ENCODE assay signal across 8 cellular contexts in the genomic region with DNA sequence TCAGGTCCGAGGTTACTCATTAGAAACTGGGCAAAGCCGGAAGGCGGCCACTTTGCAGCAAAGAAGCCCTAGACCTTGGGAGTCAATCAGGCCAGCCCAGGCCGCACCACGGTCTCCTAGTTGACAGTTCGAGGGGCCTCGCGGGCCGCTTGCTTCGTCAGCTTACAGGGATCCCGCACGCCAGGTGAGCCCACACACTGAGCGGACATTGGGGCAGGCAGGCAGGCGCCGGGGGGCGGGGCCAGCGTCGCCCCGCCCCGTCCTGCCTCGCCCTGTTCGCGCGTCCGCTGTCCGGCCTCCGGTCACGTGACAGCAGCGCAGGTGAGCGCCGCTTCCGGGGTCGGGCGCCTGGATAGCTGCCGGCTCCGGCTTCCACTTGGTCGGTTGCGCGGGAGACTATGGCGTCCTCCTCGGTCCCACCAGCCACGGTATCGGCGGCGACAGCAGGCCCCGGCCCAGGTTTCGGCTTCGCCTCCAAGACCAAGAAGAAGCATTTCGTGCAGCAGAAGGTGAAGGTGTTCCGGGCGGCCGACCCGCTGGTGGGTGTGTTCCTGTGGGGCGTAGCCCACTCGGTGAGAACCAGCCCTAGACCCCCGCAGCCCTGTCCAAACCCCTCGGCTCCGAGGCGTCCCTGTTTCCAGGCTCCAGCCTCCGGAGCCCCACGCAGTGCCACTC. TPM values are rescaled to one million over a fixed set of nuclear protein-coding genes. Genes with fewer than 3 reads are reported as not detected.
DNase-seq lines count a peak whose midpoint lies in the region; ATAC-seq, FAIRE-seq and TF ChIP-seq lines count a peak whose summit lies in the region.

A gene (plus strand): TSS at position 301 of the 675 bp plus-strand sequence. CDS start 98 bp downstream, at position 399.

- TF ChIP-seq CTCF in kidney (IDR thresholded peaks at IDR 0.05; ENCODE audit: borderline replicate concordance, extremely low read depth, insufficient read depth), result no peak

- peaks cover 5% of the 10 kb centered on the region in 2 donors for H3K36me3 ChIP-seq in kidney (ENCODE audit: control insufficient read depth in 1 of 2, insufficient read depth in 2 of 2, low read length in 2 of 2)

- intact Hi-C loops in kidney (cut with DNase I), result no loop called here

- H3K9ac ChIP-seq in kidney (ENCODE audit: low read length in 2 of 2), result peak within 1 kb of the TSS; percentile 72 to 92

- H3K4me1 ChIP-seq in kidney (ENCODE audit: control insufficient read depth in 1 of 2, insufficient read depth in 1 of 2, low read depth in 1 of 2, low read length in 2 of 2), result peaks cover 0 to 7% of the 10 kb centered on the region in 2 donors

- H3K9me3 ChIP-seq in kidney (ENCODE audit: control insufficient read depth in 1 of 2, low read length in 2 of 2), result no peaks in the 10 kb centered on the region

- no peak for FAIRE-seq in kidney (lab: Jason Lieb, UNC)

- ATAC-seq in GM18870 (IDR thresholded peaks at IDR 0.05; ENCODE audit: unreplicated experiment) (peak; percentile 61), HG03097 (IDR thresholded peaks at IDR 0.05; ENCODE audit: low FRiP score, unreplicated experiment) (peak; percentile 82)
- peak; percentile 93 to 96 for ATAC-seq in activated CD4-positive, CD25-positive, alpha-beta regulatory T cell treated with anti-CD3 and anti-CD28 coated beads, Interleukin-2, amount 50 U/mL, for 24 hours

- peak within 1 kb of the TSS; percentile 84 to 88 for H3K27ac ChIP-seq in kidney (ENCODE audit: low read depth in 2 of 2, low read length in 2 of 2)

- in situ Hi-C loops in ACHN (cut with HindIII; ENCODE audit: low pct_ligation_motif_present, low pct_unique_long_range_greater_than_20kb, low sequenced_read_pairs), result no loop called here

- peak within 1 kb of the TSS; percentile 85 to 89 for H3K4me3 ChIP-seq in kidney (ENCODE audit: low read length in 2 of 2)

- DNase-seq in ACHN, result peak; percentile 90
- DNase-seq in NCI-H345 (lab: John Stamatoyannopoulos, UW), result peak; percentile 90
- DNase-seq in cerebellar cortex (ENCODE audit: low spot score), result peak; percentile 80
- peak; percentile 94 for DNase-seq in kidney
- peak; percentile 64 for DNase-seq in stimulated activated CD4-positive, alpha-beta T cell treated with anti-CD3 and anti-CD28 coated beads, Interleukin-15, amount 100 ng/mL, for 1 hour (ENCODE audit: low read depth in 1 of 2, low spot score in 1 of 2)

RNA-seq across cellular contexts. Expression of the gene that starts here (rescaled TPM):
- 52.4 TPM for total RNA-seq in kidney
- 43.2 TPM for polyA plus RNA-seq in kidney (ENCODE audit: insufficient read depth, low read depth, low replicate concordance)

Comparison
In these comparisons a context has a peak if more than half of its experiments do, and no peak if none do; other contexts are left out.
1. Peak in every context shown above with its lines: DNase-seq, ATAC-seq, H3K4me3 ChIP-seq and H3K27ac ChIP-seq.